10 cellular contexts compared by ENCODE assay signal in genomic region chr12:2267624-2268477, GRCh38.
DNase-seq lines count a peak whose midpoint lies in the region; ATAC-seq and TF ChIP-seq lines count a peak whose summit lies in the region.
"Had no signal": no experiment of that assay in that cellular context is flagged by ENCODE, and none has a peak within 500 bp of the region (broad histone marks: within the 10 kb centered on the region; RNA-seq: fewer than 3 reads in every experiment).

No MANE protein-coding gene starts in this region.

- peak overlapping the region; percentile 74 for H3K27ac Mint-ChIP-seq in mesothelial cell of epicardium

- H3K36me3 ChIP-seq in left ventricle myocardium inferior (no peaks in the 10 kb centered on the region), heart left ventricle (no peaks in the 10 kb centered on the region), vagina (no peaks in the 10 kb centered on the region)

- 66 to 68% (median 67%) methylated on average over 13 of the region's 13 CpGs for WGBS in heart left ventricle, 4 donors

- intact Hi-C loops in left ventricle myocardium inferior (cut with micrococcal nuclease), result no loop called here
- intact Hi-C loops in heart left ventricle (cut with DNase I), result no loop called here
- intact Hi-C loops in vagina (cut with DNase I), result loop anchor here (10.0 kb wide), 1 partner anchor 103 kb away; no protein-coding TSS in a partner anchor

- peak overlapping the region; percentile 25 for H3K27ac ChIP-seq in left ventricle myocardium inferior (replicated peaks)
- peak overlapping the region in 6 of 12 donors; percentile 7 to 73 (median 37) for H3K27ac ChIP-seq in heart left ventricle
- peak overlapping the region; percentile 37 for H3K27ac ChIP-seq in vagina

- ATAC-seq in heart left ventricle, result no peak
- no peak for ATAC-seq in HG02970 (IDR thresholded peaks at IDR 0.05; ENCODE audit: low FRiP score, unreplicated experiment)
- ATAC-seq in GM19023 (IDR thresholded peaks at IDR 0.05; ENCODE audit: unreplicated experiment), result no peak
- no peak for ATAC-seq in HG03442 (IDR thresholded peaks at IDR 0.05; ENCODE audit: unreplicated experiment)

- H3K9me3 ChIP-seq in left ventricle myocardium inferior (replicated peaks), result no peaks in the 10 kb centered on the region
- no peaks in the 10 kb centered on the region for H3K9me3 ChIP-seq in heart left ventricle
- no peaks in the 10 kb centered on the region for H3K9me3 ChIP-seq in vagina

- H3K4me1 ChIP-seq in left ventricle myocardium inferior (peaks cover 78% of the 10 kb centered on the region), heart left ventricle (peaks cover 0 to 79% (median 50%) of the 10 kb centered on the region in 12 donors), vagina (peaks cover 50% of the 10 kb centered on the region)

- peaks cover 36% of the 10 kb centered on the region for H3K4me1 Mint-ChIP-seq in mesothelial cell of epicardium

- no peak overlapping the region for H3K4me3 ChIP-seq in left ventricle myocardium inferior
- H3K4me3 ChIP-seq in heart left ventricle, result no peak overlapping the region
- H3K4me3 ChIP-seq in vagina, result no peak overlapping the region

- no peaks in the 10 kb centered on the region for H3K36me3 Mint-ChIP-seq in mesothelial cell of epicardium

- H3K27me3 Mint-ChIP-seq in mesothelial cell of epicardium (ENCODE audit: low read depth), result no peaks in the 10 kb centered on the region

- no peaks in the 10 kb centered on the region for H3K9me3 Mint-ChIP-seq in mesothelial cell of epicardium

- H3K27me3 ChIP-seq in left ventricle myocardium inferior (ENCODE audit: low read depth) (no peaks in the 10 kb centered on the region), heart left ventricle (no peaks in the 10 kb centered on the region), vagina (no peaks in the 10 kb centered on the region)

- DNase-seq in left ventricle myocardium inferior, result no peak
- no peak for DNase-seq in heart left ventricle
- DNase-seq in cerebellum (ENCODE audit: low spot score), result peak; percentile 68
- no peak for DNase-seq in mesothelial cell of epicardium (ENCODE audit: low spot score in 2 of 2, unreplicated experiment in 2 of 2)
- DNase-seq in vagina (ENCODE audit: extremely low spot score in 2 of 2), result no peak
- DNase-seq: activated CD4-positive, alpha-beta T cell treated with anti-CD3 and anti-CD28 coated beads for 4 hours; stimulated activated CD4-positive, alpha-beta T cell treated with anti-CD3 and anti-CD28 coated beads, Interleukin-4, amount 100 ng/mL, for 4 hours had no signal

- TF ChIP-seq POLR2A in heart left ventricle (IDR thresholded peaks at IDR 0.05) (no peak), vagina (IDR thresholded peaks at IDR 0.05) (no peak)

- no peak overlapping the region for H3K4me3 Mint-ChIP-seq in mesothelial cell of epicardium

- TF ChIP-seq CTCF in left ventricle myocardium inferior (IDR thresholded peaks at IDR 0.05; ENCODE audit: borderline replicate concordance), result no peak
- no peak for TF ChIP-seq CTCF in heart left ventricle (IDR thresholded peaks at IDR 0.05)
- TF ChIP-seq CTCF in mesothelial cell of epicardium (IDR thresholded peaks at IDR 0.05; ENCODE audit: unreplicated experiment), result no peak
- TF ChIP-seq CTCF in vagina (IDR thresholded peaks at IDR 0.05), result no peak
